ENCODE assay signal across 2 cellular contexts in the genomic region with DNA sequence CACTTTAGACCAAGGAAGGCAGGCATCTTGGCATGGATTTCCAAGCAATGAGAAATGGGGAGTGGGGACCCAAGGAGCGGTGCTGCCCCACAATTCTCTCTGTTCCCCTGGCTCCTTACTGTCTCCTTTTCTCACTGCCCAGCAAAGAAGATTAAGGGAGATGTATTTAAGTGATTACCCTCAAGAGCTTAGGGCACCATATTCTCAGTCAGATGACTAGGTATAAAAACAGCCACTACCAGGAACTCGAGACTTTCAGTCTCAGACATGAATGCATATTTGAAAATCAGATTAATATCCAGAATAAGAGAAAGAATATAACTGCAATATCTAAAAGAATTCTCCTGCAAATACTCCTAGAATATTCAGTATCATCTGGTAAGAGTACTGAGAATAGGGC.
TF ChIP-seq lines count a peak whose summit lies in the region.

A gene (minus strand): TSS at position 101 of the 400 bp plus-strand sequence. CDS start 75 bp downstream, at position 26.

TF ChIP-seq in SK-N-SH, 30 proteins besides CTCF, POLR2A, EP300 and RAD21 (continued from another document):
- TF ChIP-seq, protein P1, sequence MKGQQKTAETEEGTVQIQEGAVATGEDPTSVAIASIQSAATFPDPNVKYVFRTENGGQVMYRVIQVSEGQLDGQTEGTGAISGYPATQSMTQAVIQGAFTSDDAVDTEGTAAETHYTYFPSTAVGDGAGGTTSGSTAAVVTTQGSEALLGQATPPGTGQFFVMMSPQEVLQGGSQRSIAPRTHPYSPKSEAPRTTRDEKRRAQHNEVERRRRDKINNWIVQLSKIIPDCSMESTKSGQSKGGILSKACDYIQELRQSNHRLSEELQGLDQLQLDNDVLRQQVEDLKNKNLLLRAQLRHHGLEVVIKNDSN (IDR thresholded peaks at IDR 0.05; ENCODE audit: borderline replicate concordance, low read depth), result no peak
- TF ChIP-seq RCOR1 (IDR thresholded peaks at IDR 0.05; ENCODE audit: low read length) (no peak), CHD2 (IDR thresholded peaks at IDR 0.05; ENCODE audit: low read length, partially characterized antibody) (no peak), NFIC (IDR thresholded peaks at IDR 0.05; ENCODE audit: borderline replicate concordance) (no peak), ELF1 (IDR thresholded peaks at IDR 0.05) (no peak), SIN3A (IDR thresholded peaks at IDR 0.05; ENCODE audit: borderline replicate concordance, low read depth, low read length) (no peak)
- TF ChIP-seq, protein P2, sequence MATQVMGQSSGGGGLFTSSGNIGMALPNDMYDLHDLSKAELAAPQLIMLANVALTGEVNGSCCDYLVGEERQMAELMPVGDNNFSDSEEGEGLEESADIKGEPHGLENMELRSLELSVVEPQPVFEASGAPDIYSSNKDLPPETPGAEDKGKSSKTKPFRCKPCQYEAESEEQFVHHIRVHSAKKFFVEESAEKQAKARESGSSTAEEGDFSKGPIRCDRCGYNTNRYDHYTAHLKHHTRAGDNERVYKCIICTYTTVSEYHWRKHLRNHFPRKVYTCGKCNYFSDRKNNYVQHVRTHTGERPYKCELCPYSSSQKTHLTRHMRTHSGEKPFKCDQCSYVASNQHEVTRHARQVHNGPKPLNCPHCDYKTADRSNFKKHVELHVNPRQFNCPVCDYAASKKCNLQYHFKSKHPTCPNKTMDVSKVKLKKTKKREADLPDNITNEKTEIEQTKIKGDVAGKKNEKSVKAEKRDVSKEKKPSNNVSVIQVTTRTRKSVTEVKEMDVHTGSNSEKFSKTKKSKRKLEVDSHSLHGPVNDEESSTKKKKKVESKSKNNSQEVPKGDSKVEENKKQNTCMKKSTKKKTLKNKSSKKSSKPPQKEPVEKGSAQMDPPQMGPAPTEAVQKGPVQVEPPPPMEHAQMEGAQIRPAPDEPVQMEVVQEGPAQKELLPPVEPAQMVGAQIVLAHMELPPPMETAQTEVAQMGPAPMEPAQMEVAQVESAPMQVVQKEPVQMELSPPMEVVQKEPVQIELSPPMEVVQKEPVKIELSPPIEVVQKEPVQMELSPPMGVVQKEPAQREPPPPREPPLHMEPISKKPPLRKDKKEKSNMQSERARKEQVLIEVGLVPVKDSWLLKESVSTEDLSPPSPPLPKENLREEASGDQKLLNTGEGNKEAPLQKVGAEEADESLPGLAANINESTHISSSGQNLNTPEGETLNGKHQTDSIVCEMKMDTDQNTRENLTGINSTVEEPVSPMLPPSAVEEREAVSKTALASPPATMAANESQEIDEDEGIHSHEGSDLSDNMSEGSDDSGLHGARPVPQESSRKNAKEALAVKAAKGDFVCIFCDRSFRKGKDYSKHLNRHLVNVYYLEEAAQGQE (IDR thresholded peaks at IDR 0.05; ENCODE audit: low read depth, low read length), result no peak

TF ChIP-seq in SK-N-SH treated with all-trans-retinoic acid at 6 μM for 48 hours, 23 proteins besides CTCF, POLR2A, EP300 and RAD21 (continued from another document):
- TF ChIP-seq, protein P3, sequence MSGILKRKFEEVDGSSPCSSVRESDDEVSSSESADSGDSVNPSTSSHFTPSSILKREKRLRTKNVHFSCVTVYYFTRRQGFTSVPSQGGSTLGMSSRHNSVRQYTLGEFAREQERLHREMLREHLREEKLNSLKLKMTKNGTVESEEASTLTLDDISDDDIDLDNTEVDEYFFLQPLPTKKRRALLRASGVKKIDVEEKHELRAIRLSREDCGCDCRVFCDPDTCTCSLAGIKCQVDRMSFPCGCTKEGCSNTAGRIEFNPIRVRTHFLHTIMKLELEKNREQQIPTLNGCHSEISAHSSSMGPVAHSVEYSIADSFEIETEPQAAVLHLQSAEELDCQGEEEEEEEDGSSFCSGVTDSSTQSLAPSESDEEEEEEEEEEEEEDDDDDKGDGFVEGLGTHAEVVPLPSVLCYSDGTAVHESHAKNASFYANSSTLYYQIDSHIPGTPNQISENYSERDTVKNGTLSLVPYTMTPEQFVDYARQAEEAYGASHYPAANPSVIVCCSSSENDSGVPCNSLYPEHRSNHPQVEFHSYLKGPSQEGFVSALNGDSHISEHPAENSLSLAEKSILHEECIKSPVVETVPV (CRISPR knock-in tag; IDR thresholded peaks at IDR 0.05), result no peak
- TF ChIP-seq, protein P4, sequence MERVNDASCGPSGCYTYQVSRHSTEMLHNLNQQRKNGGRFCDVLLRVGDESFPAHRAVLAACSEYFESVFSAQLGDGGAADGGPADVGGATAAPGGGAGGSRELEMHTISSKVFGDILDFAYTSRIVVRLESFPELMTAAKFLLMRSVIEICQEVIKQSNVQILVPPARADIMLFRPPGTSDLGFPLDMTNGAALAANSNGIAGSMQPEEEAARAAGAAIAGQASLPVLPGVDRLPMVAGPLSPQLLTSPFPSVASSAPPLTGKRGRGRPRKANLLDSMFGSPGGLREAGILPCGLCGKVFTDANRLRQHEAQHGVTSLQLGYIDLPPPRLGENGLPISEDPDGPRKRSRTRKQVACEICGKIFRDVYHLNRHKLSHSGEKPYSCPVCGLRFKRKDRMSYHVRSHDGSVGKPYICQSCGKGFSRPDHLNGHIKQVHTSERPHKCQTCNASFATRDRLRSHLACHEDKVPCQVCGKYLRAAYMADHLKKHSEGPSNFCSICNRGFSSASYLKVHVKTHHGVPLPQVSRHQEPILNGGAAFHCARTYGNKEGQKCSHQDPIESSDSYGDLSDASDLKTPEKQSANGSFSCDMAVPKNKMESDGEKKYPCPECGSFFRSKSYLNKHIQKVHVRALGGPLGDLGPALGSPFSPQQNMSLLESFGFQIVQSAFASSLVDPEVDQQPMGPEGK (CRISPR knock-in tag; IDR thresholded peaks at IDR 0.05; ENCODE audit: borderline replicate concordance), result no peak
- no peak for TF ChIP-seq RARB (CRISPR knock-in tag; IDR thresholded peaks at IDR 0.05)
- TF ChIP-seq, protein P5, sequence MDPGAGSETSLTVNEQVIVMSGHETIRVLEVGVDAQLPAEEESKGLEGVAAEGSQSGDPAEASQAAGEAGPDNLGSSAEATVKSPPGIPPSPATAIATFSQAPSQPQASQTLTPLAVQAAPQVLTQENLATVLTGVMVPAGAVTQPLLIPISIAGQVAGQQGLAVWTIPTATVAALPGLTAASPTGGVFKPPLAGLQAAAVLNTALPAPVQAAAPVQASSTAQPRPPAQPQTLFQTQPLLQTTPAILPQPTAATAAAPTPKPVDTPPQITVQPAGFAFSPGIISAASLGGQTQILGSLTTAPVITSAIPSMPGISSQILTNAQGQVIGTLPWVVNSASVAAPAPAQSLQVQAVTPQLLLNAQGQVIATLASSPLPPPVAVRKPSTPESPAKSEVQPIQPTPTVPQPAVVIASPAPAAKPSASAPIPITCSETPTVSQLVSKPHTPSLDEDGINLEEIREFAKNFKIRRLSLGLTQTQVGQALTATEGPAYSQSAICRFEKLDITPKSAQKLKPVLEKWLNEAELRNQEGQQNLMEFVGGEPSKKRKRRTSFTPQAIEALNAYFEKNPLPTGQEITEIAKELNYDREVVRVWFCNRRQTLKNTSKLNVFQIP (CRISPR knock-in tag; IDR thresholded peaks at IDR 0.05; ENCODE audit: borderline replicate concordance, low read depth), result no peak
- no peak for TF ChIP-seq TOX (CRISPR knock-in tag; IDR thresholded peaks at IDR 0.05; ENCODE audit: borderline replicate concordance)
- TF ChIP-seq, protein P6, sequence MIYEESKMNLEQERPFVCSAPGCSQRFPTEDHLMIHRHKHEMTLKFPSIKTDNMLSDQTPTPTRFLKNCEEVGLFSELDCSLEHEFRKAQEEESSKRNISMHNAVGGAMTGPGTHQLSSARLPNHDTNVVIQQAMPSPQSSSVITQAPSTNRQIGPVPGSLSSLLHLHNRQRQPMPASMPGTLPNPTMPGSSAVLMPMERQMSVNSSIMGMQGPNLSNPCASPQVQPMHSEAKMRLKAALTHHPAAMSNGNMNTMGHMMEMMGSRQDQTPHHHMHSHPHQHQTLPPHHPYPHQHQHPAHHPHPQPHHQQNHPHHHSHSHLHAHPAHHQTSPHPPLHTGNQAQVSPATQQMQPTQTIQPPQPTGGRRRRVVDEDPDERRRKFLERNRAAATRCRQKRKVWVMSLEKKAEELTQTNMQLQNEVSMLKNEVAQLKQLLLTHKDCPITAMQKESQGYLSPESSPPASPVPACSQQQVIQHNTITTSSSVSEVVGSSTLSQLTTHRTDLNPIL (CRISPR knock-in tag; IDR thresholded peaks at IDR 0.05; ENCODE audit: low read depth), result no peak
- no peak for TF ChIP-seq SNAI2 (CRISPR knock-in tag; IDR thresholded peaks at IDR 0.05)
- no peak for TF ChIP-seq ZNF8 (CRISPR knock-in tag; IDR thresholded peaks at IDR 0.05)
- TF ChIP-seq GLIS3 (CRISPR knock-in tag; IDR thresholded peaks at IDR 0.05), result no peak
- TF ChIP-seq CSDC2 (CRISPR knock-in tag; IDR thresholded peaks at IDR 0.05), result no peak
- no peak for TF ChIP-seq ZNF70 (CRISPR knock-in tag; IDR thresholded peaks at IDR 0.05)
